In the genomic region with DNA sequence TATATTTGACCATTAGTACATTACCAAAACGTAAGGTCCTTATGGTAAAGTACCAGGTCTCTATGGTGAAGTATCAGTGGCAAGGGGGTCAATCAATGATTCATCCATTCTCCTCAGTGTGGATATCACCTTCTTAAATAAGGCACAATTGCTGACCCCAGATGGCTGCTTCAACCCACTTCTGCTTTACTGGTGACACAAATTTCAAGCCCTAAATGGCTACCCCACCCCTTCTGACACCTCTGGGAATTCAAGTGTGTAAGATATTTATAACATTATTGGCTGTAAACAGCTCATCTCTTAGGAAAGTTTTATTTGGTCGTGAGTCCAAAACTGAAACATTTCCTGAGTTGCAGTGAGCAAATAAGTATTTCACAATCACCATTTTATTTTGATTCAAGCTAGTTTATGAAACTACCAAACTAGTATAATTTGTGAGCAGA, we compare ENCODE assay signal across 9 cellular contexts. TPM values are rescaled to one million over a fixed set of nuclear protein-coding genes. Genes with fewer than 3 reads are reported as not detected.
A peak's percentile ranks its signal among the peaks of the same experiment; 100 is the strongest.
DNase-seq lines count a peak whose midpoint lies in the region; ATAC-seq and TF ChIP-seq lines count a peak whose summit lies in the region.
"Had no signal": no experiment of that assay in that cellular context is flagged by ENCODE, and none has a peak within 500 bp of the region (broad histone marks: within the 10 kb centered on the region; RNA-seq: fewer than 3 reads in every experiment).

No MANE protein-coding gene starts in this region.

- intact Hi-C loops in vagina (cut with DNase I) = loop anchor here (10.0 kb wide), 1 partner anchor 129 kb away; no protein-coding TSS in a partner anchor

- H3K9me2 ChIP-seq in DOHH2 (replicated peaks; ENCODE audit: control insufficient read depth, low read length) = no peaks in the 10 kb centered on the region

- DNase-seq in NCI-H460 (ENCODE audit: extremely low read depth, low read depth) (peak; percentile 49), vagina (ENCODE audit: extremely low spot score in 2 of 2) (no peak), NCI-H446 treated with DMSO at 0.1 percent for 48 hours (lab: John Stamatoyannopoulos, UW) (no peak)
- DNase-seq in stimulated activated CD4-positive, alpha-beta T cell treated with anti-CD3 and anti-CD28 coated beads, Interleukin-15, amount 100 ng/mL, for 24 hours = no peak

- no peaks in the 10 kb centered on the region for H3K27me3 ChIP-seq in DOHH2 (ENCODE audit: control insufficient read depth, low read length)
- no peaks in the 10 kb centered on the region for H3K27me3 ChIP-seq in gastroesophageal sphincter
- no peaks in the 10 kb centered on the region for H3K27me3 ChIP-seq in vagina
- H3K27me3 ChIP-seq: cardiac muscle cell had no signal

- TF ChIP-seq CTCF in DOHH2 (IDR thresholded peaks at IDR 0.05; ENCODE audit: low read depth, low read length, poor library complexity, severe bottlenecking) = no peak
- TF ChIP-seq CTCF in gastroesophageal sphincter (IDR thresholded peaks at IDR 0.05) = no peak
- TF ChIP-seq CTCF in vagina (IDR thresholded peaks at IDR 0.05) = no peak

- H3K4me1 ChIP-seq in DOHH2 (ENCODE audit: control insufficient read depth, low read length) (peaks cover 88% of the 10 kb centered on the region), gastroesophageal sphincter (peaks cover 7 to 94% (median 21%) of the 10 kb centered on the region in 3 donors), vagina (peaks cover 74% of the 10 kb centered on the region)

- H3K79me2 ChIP-seq in DOHH2 (ENCODE audit: control insufficient read depth, low read length) = peaks cover 100% of the 10 kb centered on the region

- no peaks in the 10 kb centered on the region for H3K9me3 ChIP-seq in DOHH2 (ENCODE audit: control insufficient read depth, insufficient read depth, low read length)
- no peaks in the 10 kb centered on the region for H3K9me3 ChIP-seq in gastroesophageal sphincter
- no peaks in the 10 kb centered on the region for H3K9me3 ChIP-seq in vagina

- H3K4me3 ChIP-seq in DOHH2 (ENCODE audit: low read length) (peak overlapping the region; percentile 62), gastroesophageal sphincter (no peak overlapping the region), vagina (no peak overlapping the region)
- H3K4me3 ChIP-seq: cardiac muscle cell had no signal

- peak; percentile 50 for ATAC-seq in GM21737 (IDR thresholded peaks at IDR 0.05; ENCODE audit: unreplicated experiment)
- peak; percentile 71 for ATAC-seq in gastroesophageal sphincter
- no peak for ATAC-seq in HG03439 (IDR thresholded peaks at IDR 0.05; ENCODE audit: unreplicated experiment)

- H3K27ac ChIP-seq in DOHH2 (ENCODE audit: low read depth, low read length) = peak overlapping the region; percentile 65
- peak overlapping the region in 3 of 4 donors; percentile 34 to 64 (median 64) for H3K27ac ChIP-seq in gastroesophageal sphincter
- peak overlapping the region; percentile 76 for H3K27ac ChIP-seq in vagina
- H3K27ac ChIP-seq: cardiac muscle cell had no signal

- no peak for TF ChIP-seq EP300 in gastroesophageal sphincter (IDR thresholded peaks at IDR 0.05)

- WGBS in gastroesophageal sphincter (ENCODE audit: low coverage in 1 of 2), 2 donors = 15 to 59% methylated on average over 1 to 2 of the region's 2 CpGs

- H4K20me1 ChIP-seq in DOHH2 (ENCODE audit: control insufficient read depth, insufficient read depth, low read depth, low read length) = no peaks in the 10 kb centered on the region

- no peak for TF ChIP-seq POLR2A in gastroesophageal sphincter (IDR thresholded peaks at IDR 0.05)
- no peak for TF ChIP-seq POLR2A in vagina (IDR thresholded peaks at IDR 0.05)

- H3K36me3 ChIP-seq in DOHH2 (ENCODE audit: control insufficient read depth, low read length) = peaks cover 1% of the 10 kb centered on the region
- no peaks in the 10 kb centered on the region for H3K36me3 ChIP-seq in gastroesophageal sphincter
- H3K36me3 ChIP-seq in vagina = no peaks in the 10 kb centered on the region
- H3K36me3 ChIP-seq: cardiac muscle cell had no signal

- no peaks in the 10 kb centered on the region for H3F3A ChIP-seq in DOHH2 (ENCODE audit: control insufficient read depth, insufficient read depth)

- peak overlapping the region; percentile 72 for H3K4me2 ChIP-seq in DOHH2 (ENCODE audit: low read length)

RNA-seq across cellular contexts. Expression of gene WBP4, which starts 7.9 kb away (rescaled TPM):
- total RNA-seq in NCI-H460 (2014; rRNA removed; shearing (Covaris generic)) = 7.3 and 9.1 TPM in 2 replicates
- polyA plus RNA-seq in NCI-H460 (2014; cell fraction: nucleus; rRNA removed) = 2.7 and 5.6 TPM in 2 replicates
- 10 to 100 TPM; 19.3 to 33.1 (median 25.1) TPM for total RNA-seq in gastroesophageal sphincter
- total RNA-seq in vagina = 13.5 TPM

RNA-seq across cellular contexts. Expression of gene ELF1, which starts 34.3 kb away (rescaled TPM):
- total RNA-seq in NCI-H460 (2014; rRNA removed; shearing (Covaris generic)) = 21.2 and 23.8 TPM in 2 replicates
- polyA plus RNA-seq in NCI-H460 (2014; cell fraction: nucleus; rRNA removed) = 4.6 and 11.0 TPM in 2 replicates
- total RNA-seq in gastroesophageal sphincter (10 to 100 TPM; 58.2 to 86.6 (median 69.3) TPM), vagina (101 TPM)
